9 cellular contexts compared by ENCODE assay signal in genomic region chr6:16849280-16850210, GRCh38.
A peak's percentile ranks its signal among the peaks of the same experiment; 100 is the strongest.
DNase-seq lines count a peak whose midpoint lies in the region; ATAC-seq, FAIRE-seq and TF ChIP-seq lines count a peak whose summit lies in the region.
"Had no signal": no experiment of that assay in that cellular context is flagged by ENCODE, and none has a peak within 500 bp of the region (broad histone marks: within the 10 kb centered on the region; RNA-seq: fewer than 3 reads in every experiment).

No MANE protein-coding gene starts in this region.

- peak overlapping the region in 3 of 11 experiments; percentile 28 to 71 (median 63); a peak in 4 of 22 replicates for H3K27ac ChIP-seq in BLaER1 treated with 17β-estradiol and CSF1 and Interleukin-3, amounts not matched to agents 10 nM and 100 nM
- H3K27ac ChIP-seq in testis, result no peak overlapping the region

- no peak overlapping the region for H3K4me3 ChIP-seq in BLaER1 treated with 17β-estradiol and CSF1 and Interleukin-3, amounts not matched to agents 10 nM and 100 nM
- no peak overlapping the region for H3K4me3 ChIP-seq in LNCaP clone FGC (ENCODE audit: low read depth, low read length)
- H3K4me3 ChIP-seq in testis, result no peak overlapping the region

- H3K9me3 ChIP-seq in BLaER1 treated with 17β-estradiol and CSF1 and Interleukin-3, amounts not matched to agents 10 nM and 100 nM (replicated peaks in 1 of 11), result no peaks in the 10 kb centered on the region
- no peaks in the 10 kb centered on the region for H3K9me3 ChIP-seq in testis

- peak; percentile 19 for DNase-seq in LNCaP clone FGC (ENCODE audit: low read depth)
- DNase-seq in amniotic stem cell (lab: John Stamatoyannopoulos, UW), result peak; percentile 67
- peak; percentile 91 for DNase-seq in myocyte (ENCODE audit: low read depth)
- no peak for DNase-seq in testis
- DNase-seq in GM19239 (ENCODE audit: insufficient read length, low spot score), result no peak
- DNase-seq in NCI-H446 treated with DMSO at 0.1 percent for 48 hours (lab: John Stamatoyannopoulos, UW), result no peak
- DNase-seq: activated CD4-positive, alpha-beta memory T cell treated with anti-CD3 and anti-CD28 coated beads for 36 hours had no signal

- no peaks in the 10 kb centered on the region for H3K36me3 ChIP-seq in BLaER1 treated with 17β-estradiol and CSF1 and Interleukin-3, amounts not matched to agents 10 nM and 100 nM
- H3K36me3 ChIP-seq in testis (ENCODE audit: low read depth, missing control alignments), result no peaks in the 10 kb centered on the region

- FAIRE-seq in GM19239 (lab: Jason Lieb, UNC), result no peak

- peaks cover 0 to 52% (median 29%) of the 10 kb centered on the region in 10 experiments; a peak in 14 of 20 replicates for H3K4me1 ChIP-seq in BLaER1 treated with 17β-estradiol and CSF1 and Interleukin-3, amounts not matched to agents 10 nM and 100 nM
- H3K4me1 ChIP-seq in testis, result no peaks in the 10 kb centered on the region

- H3K27me3 ChIP-seq in BLaER1 treated with 17β-estradiol and CSF1 and Interleukin-3, amounts not matched to agents 10 nM and 100 nM, result no peaks in the 10 kb centered on the region
- H3K27me3 ChIP-seq in testis, result no peaks in the 10 kb centered on the region

- TF ChIP-seq CTCF in LNCaP clone FGC (IDR thresholded peaks at IDR 0.05; ENCODE audit: control insufficient read depth, extremely low read depth, insufficient read depth) (no peak), testis (IDR thresholded peaks at IDR 0.05) (no peak)

- ATAC-seq in HG03442 (IDR thresholded peaks at IDR 0.05; ENCODE audit: unreplicated experiment), result no peak

- H3K9ac ChIP-seq in BLaER1 treated with 17β-estradiol and CSF1 and Interleukin-3, amounts not matched to agents 10 nM and 100 nM, result no peak overlapping the region; a peak in 1 of 22 replicates

- WGBS in testis, 2 donors, result 46 to 58% methylated on average over 15 of the region's 15 CpGs

- H4K20me1 ChIP-seq in BLaER1 treated with 17β-estradiol and CSF1 and Interleukin-3, amounts not matched to agents 10 nM and 100 nM, result no peaks in the 10 kb centered on the region

- intact Hi-C loops in testis (cut with DNase I; ENCODE audit: low total_unique reads), result no loop called here

- peak overlapping the region in 10 of 11 experiments; percentile 12 to 88 (median 52); a peak in 17 of 22 replicates for H3K4me2 ChIP-seq in BLaER1 treated with 17β-estradiol and CSF1 and Interleukin-3, amounts not matched to agents 10 nM and 100 nM

- no peak for TF ChIP-seq POLR2A in testis (IDR thresholded peaks at IDR 0.05)

Comparison
In these comparisons a context has a peak if more than half of its experiments do, and no peak if none do; other contexts are left out.
1. DNase-seq: peak in LNCaP clone FGC (single experiment), amniotic stem cell (single experiment) and myocyte (single experiment); none in testis (single experiment), GM19239 (single experiment) and NCI-H446 treated with DMSO at 0.1 percent for 48 hours (single experiment).